Comparison of ENCODE assay signal across 23 cellular contexts in genomic region chr18:48492880-48493279, GRCh38.
"Had no signal": no experiment of that assay in that cellular context is flagged by ENCODE, and none has a peak within 500 bp of the region (broad histone marks: within the 10 kb centered on the region; RNA-seq: fewer than 3 reads in every experiment).

No MANE protein-coding gene starts in this region.

- H3K4me3 Mint-ChIP-seq: dendritic cell treated with granulocyte-macrophage colony-stimulating factor and Interleukin-4, amounts not matched to agents 40 ng/mL and 50 ng/mL, for 4 days; effector memory CD8-positive, alpha-beta T cell; memory B cell; natural killer cell treated with Interleukin-12 subunit alpha and Interleukin-12 subunit beta and Interleukin-15 and Interleukin-18, amount 100 ng/mL, for 72 hours; neural progenitor cell; stimulated activated naive B cell treated with anti-CD40 and anti-IgM and Interleukin-4, amounts not matched to agents 10 μg/mL and 1 μg/mL and 100 μg/mL, for 72 hours; stimulated activated naive CD8-positive, alpha-beta T cell treated with anti-CD3 and anti-CD28 coated beads, Interleukin-15, amount 100 ng/mL, for 72 hours had no signal

- H3K36me3 ChIP-seq: gastrocnemius medialis, heart right ventricle, left ventricle myocardium inferior, lower lobe of right lung, neural progenitor cell, pancreas, tibial nerve had no signal

- H2AFZ ChIP-seq: neural progenitor cell had no signal

- DNase-seq: effector memory CD8-positive, alpha-beta T cell; erythroblast; gastrocnemius medialis; heart right ventricle; hypothalamus; left cardiac atrium; left ventricle myocardium inferior; lower lobe of right lung; midbrain; nucleus accumbens; pancreas; right cardiac atrium; stimulated activated CD4-positive, alpha-beta T cell treated with anti-CD3 and anti-CD28 coated beads, Interleukin-4, amount 100 ng/mL, for 24 hours; stimulated activated naive B cell treated with anti-CD40 and anti-IgM and Interleukin-4, amounts not matched to agents 10 μg/mL and 1 μg/mL and 100 μg/mL, for 72 hours; stimulated activated naive CD8-positive, alpha-beta T cell treated with anti-CD3 and anti-CD28 coated beads, Interleukin-15, amount 100 ng/mL, for 72 hours; testis had no signal

- H3K4me2 ChIP-seq: smooth muscle cell had no signal

- H3K4me1 Mint-ChIP-seq: neural progenitor cell had no signal

- H3K4me1 ChIP-seq: gastrocnemius medialis had no signal

- H3K36me3 Mint-ChIP-seq: neural progenitor cell had no signal

- H3K27me3 ChIP-seq: gastrocnemius medialis, neural progenitor cell, pancreas, testis, tibial nerve had no signal

- H3K27ac ChIP-seq: gastrocnemius medialis, left ventricle myocardium inferior, lower lobe of right lung, neural progenitor cell, tibial nerve had no signal

- H3K9me3 ChIP-seq: gastrocnemius medialis, lower lobe of right lung, pancreas, testis had no signal

- ATAC-seq: effector memory CD8-positive, alpha-beta T cell; gastrocnemius medialis; left cardiac atrium; lower lobe of right lung; pancreas; right cardiac atrium; stimulated activated naive B cell treated with anti-CD40 and anti-IgM and Interleukin-4, amounts not matched to agents 10 μg/mL and 1 μg/mL and 100 μg/mL, for 72 hours; stimulated activated naive CD8-positive, alpha-beta T cell treated with anti-CD3 and anti-CD28 coated beads, Interleukin-15, amount 100 ng/mL, for 72 hours had no signal

- H3K4me3 ChIP-seq: gastrocnemius medialis, heart right ventricle, left ventricle myocardium inferior, lower lobe of right lung, neural progenitor cell, pancreas, smooth muscle cell, testis, tibial nerve had no signal

- H3K27ac Mint-ChIP-seq: dendritic cell treated with granulocyte-macrophage colony-stimulating factor and Interleukin-4, amounts not matched to agents 40 ng/mL and 50 ng/mL, for 4 days; effector memory CD8-positive, alpha-beta T cell; memory B cell; natural killer cell treated with Interleukin-12 subunit alpha and Interleukin-12 subunit beta and Interleukin-15 and Interleukin-18, amount 100 ng/mL, for 72 hours; neural progenitor cell; progenitor cell of endocrine pancreas; stimulated activated naive B cell treated with anti-CD40 and anti-IgM and Interleukin-4, amounts not matched to agents 10 μg/mL and 1 μg/mL and 100 μg/mL, for 72 hours; stimulated activated naive CD8-positive, alpha-beta T cell treated with anti-CD3 and anti-CD28 coated beads, Interleukin-15, amount 100 ng/mL, for 72 hours had no signal
